7 cellular contexts compared by ENCODE assay signal in the genomic region with DNA sequence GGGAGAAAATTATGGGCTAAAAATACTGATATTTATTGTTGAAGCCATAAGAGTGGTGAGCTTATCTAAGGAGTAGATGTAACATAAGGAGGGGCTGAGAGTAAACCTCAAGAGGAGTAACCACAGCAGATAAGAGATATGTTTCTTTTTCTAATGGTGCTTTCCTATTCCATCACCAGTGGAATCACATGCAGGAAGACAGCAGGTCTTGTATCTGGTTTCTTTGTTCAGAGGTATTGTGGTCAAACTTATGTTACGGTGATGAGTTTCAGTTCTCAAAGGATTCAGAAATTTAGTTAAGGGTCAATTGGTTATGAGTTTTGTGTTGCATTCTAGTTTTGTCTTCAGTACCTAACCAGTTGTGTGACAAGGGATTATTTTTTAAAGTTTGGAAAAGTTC.
ATAC-seq lines count a peak whose summit lies in the region.

No MANE protein-coding gene starts in this region.

- ATAC-seq in GM19025 (IDR thresholded peaks at IDR 0.05; ENCODE audit: low read depth, unreplicated experiment) = peak; percentile 85
- peak; percentile 93 for ATAC-seq in GM19452 (IDR thresholded peaks at IDR 0.05; ENCODE audit: unreplicated experiment)
- ATAC-seq in GM21515 (IDR thresholded peaks at IDR 0.05; ENCODE audit: unreplicated experiment) = peak; percentile 92
- ATAC-seq in HG02642 (IDR thresholded peaks at IDR 0.05; ENCODE audit: poor library complexity, unreplicated experiment) = peak; percentile 57
- ATAC-seq in HG02981 (IDR thresholded peaks at IDR 0.05; ENCODE audit: unreplicated experiment) = peak; percentile 92
- ATAC-seq in HG03432 (IDR thresholded peaks at IDR 0.05; ENCODE audit: unreplicated experiment) = peak; percentile 95
- ATAC-seq in HG03565 (IDR thresholded peaks at IDR 0.05; ENCODE audit: unreplicated experiment) = peak; percentile 93

Comparison
In these comparisons a context has a peak if more than half of its experiments do, and no peak if none do; other contexts are left out.
1. Peak in every context shown above with its lines: ATAC-seq.